ENCODE assay signal across 8 cellular contexts in genomic region chr3:170221924-170222646, GRCh38. TPM values are rescaled to one million over a fixed set of nuclear protein-coding genes. Genes with fewer than 3 reads are reported as not detected.
DNase-seq lines count a peak whose midpoint lies in the region; ATAC-seq, FAIRE-seq and TF ChIP-seq lines count a peak whose summit lies in the region.

PRKCI (plus strand) TSS chr3:170222424; CDS start chr3:170222670, 246 bp downstream.

- peak within 1 kb of the TSS; percentile 99 for H3K27ac ChIP-seq in keratinocyte (ENCODE audit: control insufficient read depth, insufficient read depth, low read length)

- H3K4me1 ChIP-seq in keratinocyte (ENCODE audit: control insufficient read depth, extremely low read depth, insufficient read depth, low read length), result peaks cover 31% of the 10 kb centered on the region

- H3K4me3 ChIP-seq in keratinocyte (ENCODE audit: control insufficient read depth in 2 of 3, extremely low read depth in 1 of 3, insufficient read depth in 2 of 3, low read depth in 1 of 3, low read length in 3 of 3), result peak within 1 kb of the TSS; percentile 76 to 95 (median 76)

- peaks cover 43% of the 10 kb centered on the region for H3K79me2 ChIP-seq in keratinocyte (ENCODE audit: control insufficient read depth, insufficient read depth, low read length)

- peak; percentile 91 for FAIRE-seq in keratinocyte (lab: Jason Lieb, UNC)

- DNase-seq in AG09319 (ENCODE audit: extremely low read depth, low read depth), result peak; percentile 92
- DNase-seq in NCI-H446 treated with DMSO at 0.1 percent for 48 hours (lab: John Stamatoyannopoulos, UW), result peak; percentile 96
- DNase-seq in activated CD4-positive, alpha-beta T cell treated with anti-CD3 and anti-CD28 coated beads for 1 hour, result peak; percentile 80
- peak; percentile 96 for DNase-seq in cerebellum (ENCODE audit: low spot score)
- DNase-seq in keratinocyte (ENCODE audit: low read depth, low spot score), result peak; percentile 76
- DNase-seq in stimulated activated CD4-positive, alpha-beta T cell treated with anti-CD3 and anti-CD28 coated beads, Interleukin-15, amount 100 ng/mL, for 1 hour (ENCODE audit: low read depth in 1 of 2, low spot score in 1 of 2), result peak; percentile 75 to 77

- TF ChIP-seq CTCF in AG09319 (IDR thresholded peaks at IDR 0.05; ENCODE audit: low read depth, low read length) (no peak), keratinocyte (optimal IDR thresholded peaks at IDR 0.05 in 1 of 3, IDR thresholded peaks at IDR 0.05 in 1 of 3, conservative IDR thresholded peaks at IDR 0.05 in 1 of 3; ENCODE audit: extremely low read depth in 1 of 3, insufficient read depth in 2 of 3, low read length in 3 of 3) (no peak)

- peak within 1 kb of the TSS; percentile 94 for H2AFZ ChIP-seq in keratinocyte (ENCODE audit: control insufficient read depth, low read length)

- ATAC-seq in GM19025 (IDR thresholded peaks at IDR 0.05; ENCODE audit: low read depth, unreplicated experiment), result peak; percentile 97
- peak; percentile 91 for ATAC-seq in HG03342 (IDR thresholded peaks at IDR 0.05; ENCODE audit: unreplicated experiment)

- H3K36me3 ChIP-seq in keratinocyte (ENCODE audit: control insufficient read depth in 2 of 2, extremely low read depth in 1 of 2, insufficient read depth in 2 of 2, low read length in 2 of 2), result no peaks in the 10 kb centered on the region

- no peaks in the 10 kb centered on the region for H3K9me1 ChIP-seq in keratinocyte (ENCODE audit: control insufficient read depth, extremely low read depth, insufficient read depth, low read length)

- H3K9me3 ChIP-seq in keratinocyte (ENCODE audit: control insufficient read depth, low read depth, low read length), result no peaks in the 10 kb centered on the region

- peak within 1 kb of the TSS; percentile 97 for H3K9ac ChIP-seq in keratinocyte (ENCODE audit: control insufficient read depth, extremely low read depth, insufficient read depth, low read length)

- dilution Hi-C loops in keratinocyte (cut with MboI; ENCODE audit: extremely low pct_ligation_motif_present, low sequenced_read_pairs), result no loop called here

- H4K20me1 ChIP-seq in keratinocyte (ENCODE audit: control insufficient read depth, extremely low read depth, insufficient read depth, low read length), result no peaks in the 10 kb centered on the region

- H3K4me2 ChIP-seq in keratinocyte (ENCODE audit: control insufficient read depth, extremely low read depth, insufficient read depth, low read depth, low read length), result peak within 1 kb of the TSS; percentile 97

- no peaks in the 10 kb centered on the region for H3K27me3 ChIP-seq in keratinocyte (ENCODE audit: control insufficient read depth, extremely low read depth, insufficient read depth, low read length)

RNA-seq across cellular contexts. Expression of gene PRKCI, which starts in this region (rescaled TPM):
- total RNA-seq in cerebellum, result 66.8 TPM
- polyA plus RNA-seq in keratinocyte, result 34.9 to 53.5 TPM (median 35.9 TPM) in 3 replicates
- polyA plus RNA-seq in keratinocyte (2011; ENCODE audit: low read depth), result 39.1 TPM
- 26.0 and 49.9 TPM in 2 replicates for polyA plus RNA-seq in keratinocyte (2011; cell fraction: cytosol; rRNA removed)
- 35.9 and 55.4 TPM in 2 replicates for polyA plus RNA-seq in keratinocyte (2011; cell fraction: nucleus; rRNA removed)
- polyA plus RNA-seq in keratinocyte (2012; ENCODE audit: low replicate concordance), result 31.0 and 38.8 TPM in 2 replicates
- 9.6 to 73.5 TPM (median 41.1 TPM) in 3 replicates for polyA minus RNA-seq in keratinocyte
- polyA minus RNA-seq in keratinocyte (2011; cell fraction: cytosol; rRNA and poly(A)+ RNA removed), result 42.4 TPM
- 36.2 and 73.1 TPM in 2 replicates for polyA minus RNA-seq in keratinocyte (2011; cell fraction: nucleus; rRNA and poly(A)+ RNA removed)

Comparison
In these comparisons a context has a peak if more than half of its experiments do, and no peak if none do; other contexts are left out.
1. Peak in every context shown above with its lines: DNase-seq, ATAC-seq, H3K4me3 ChIP-seq and H3K27ac ChIP-seq.